11 cellular contexts compared by ENCODE assay signal in genomic region chr12:111180830-111181726, GRCh38.
DNase-seq lines count a peak whose midpoint lies in the region; ATAC-seq and TF ChIP-seq lines count a peak whose summit lies in the region.
"Had no signal": no experiment of that assay in that cellular context is flagged by ENCODE, and none has a peak within 500 bp of the region (broad histone marks: within the 10 kb centered on the region; RNA-seq: fewer than 3 reads in every experiment).

No MANE protein-coding gene starts in this region.

- no peaks in the 10 kb centered on the region for H3K9me3 ChIP-seq in BE2C

- peak overlapping the region; percentile 28 for H3K4me3 ChIP-seq in BE2C (ENCODE audit: low read depth, low read length)

- DNase-seq in BE2C (peak; percentile 96), NCI-H1105 (lab: John Stamatoyannopoulos, UW) (peak; percentile 94), midbrain (lab: John Stamatoyannopoulos, UW) (peak; percentile 20), putamen (ENCODE audit: low spot score) (no peak), DMS53 treated with DMSO at 0.1 percent for 48 hours (lab: John Stamatoyannopoulos, UW; ENCODE audit: unreplicated experiment) (no peak)
- no peak for DNase-seq in stimulated activated CD4-positive, alpha-beta T cell treated with anti-CD3 and anti-CD28 coated beads, Interleukin-2, amount 100 ng/mL, for 48 hours
- DNase-seq: CD4-positive, alpha-beta memory T cell; mesendoderm; WERI-Rb-1 had no signal

- no peaks in the 10 kb centered on the region for H3K27me3 ChIP-seq in BE2C

- H3K4me1 ChIP-seq in BE2C, result peaks cover 42% of the 10 kb centered on the region

- ATAC-seq in HG03432 (IDR thresholded peaks at IDR 0.05; ENCODE audit: unreplicated experiment), result no peak

- peak overlapping the region; percentile 85 for H3K27ac ChIP-seq in VCaP
- H3K27ac ChIP-seq: WERI-Rb-1 had no signal

- H3K36me3 ChIP-seq in BE2C, result no peaks in the 10 kb centered on the region
- H3K36me3 ChIP-seq: WERI-Rb-1 had no signal

- TF ChIP-seq CTCF in BE2C (IDR thresholded peaks at IDR 0.05; ENCODE audit: low read depth, low read length) (no peak), VCaP (conservative IDR thresholded peaks at IDR 0.05) (no peak)

Comparison
In these comparisons a context has a peak if more than half of its experiments do, and no peak if none do; other contexts are left out.
1. DNase-seq: peak in BE2C (single experiment), NCI-H1105 (single experiment) and midbrain (single experiment); none in putamen (single experiment), stimulated activated CD4-positive, alpha-beta T cell treated with anti-CD3 and anti-CD28 coated beads, Interleukin-2, amount 100 ng/mL, for 48 hours (0 of 2) and DMS53 treated with DMSO at 0.1 percent for 48 hours (single experiment).